ENCODE assay signal across 19 cellular contexts in genomic region chr10:21388541-21389068, GRCh38.
"Had no signal": no experiment of that assay in that cellular context is flagged by ENCODE, and none has a peak within 500 bp of the region (broad histone marks: within the 10 kb centered on the region; RNA-seq: fewer than 3 reads in every experiment).

No MANE protein-coding gene starts in this region.

- H3K36me3 Mint-ChIP-seq: activated naive CD4-positive, alpha-beta T cell treated with anti-CD3 and anti-CD28 coated beads, Interleukin-2, amount 50 U/mL, for 72 hours; natural killer cell had no signal

- H3K36me3 ChIP-seq: gastrocnemius medialis, thyroid gland had no signal

- H3K27ac ChIP-seq: gastrocnemius medialis, thyroid gland had no signal

- H3K4me1 ChIP-seq: gastrocnemius medialis, thyroid gland had no signal

- DNase-seq: activated CD4-positive, CD25-positive, alpha-beta regulatory T cell treated with anti-CD3 and anti-CD28 coated beads, Interleukin-2, amount 50 U/mL, for 72 hours; activated gamma-delta T cell treated with Interleukin-2 at 50 U/mL for 16 hours; cerebellar nuclear complex; cortex of kidney; gastrocnemius medialis; head of caudate nucleus; left ventricle myocardium superior; natural killer cell; occipital lobe; posterior cingulate gyrus; retina; stimulated activated CD8-positive, alpha-beta memory T cell treated with anti-CD3 and anti-CD28 coated beads, Interleukin-4, amount 100 ng/mL, for 48 hours; stimulated activated naive CD4-positive, alpha-beta T cell; thyroid gland had no signal

- H3K27me3 ChIP-seq: gastrocnemius medialis, thyroid gland had no signal

- H3K4me3 ChIP-seq: gastrocnemius medialis, thyroid gland had no signal

- ATAC-seq: activated naive CD4-positive, alpha-beta T cell treated with anti-CD3 and anti-CD28 coated beads, Interleukin-2, amount 50 U/mL, for 72 hours; esophagus mucosa; gastrocnemius medialis; left ventricle myocardium superior; natural killer cell had no signal

- FAIRE-seq: bronchial epithelial cell, urothelium cell line had no signal

- H3K27ac Mint-ChIP-seq: activated naive CD4-positive, alpha-beta T cell treated with anti-CD3 and anti-CD28 coated beads, Interleukin-2, amount 50 U/mL, for 72 hours; natural killer cell; T-helper 1 cell treated with Interleukin-12 subunit alpha and Interleukin-12 subunit beta and Interleukin-4 antibody, amounts not matched to agents 30 μg/mL and 1 μg/mL, for 36 hours had no signal

- H3K9me3 ChIP-seq: gastrocnemius medialis, thyroid gland had no signal

- H3K9me3 Mint-ChIP-seq: activated naive CD4-positive, alpha-beta T cell treated with anti-CD3 and anti-CD28 coated beads, Interleukin-2, amount 50 U/mL, for 72 hours; natural killer cell; T-helper 1 cell treated with Interleukin-12 subunit alpha and Interleukin-12 subunit beta and Interleukin-4 antibody, amounts not matched to agents 30 μg/mL and 1 μg/mL, for 36 hours had no signal

- H3K4me1 Mint-ChIP-seq: natural killer cell had no signal

- H3K4me3 Mint-ChIP-seq: natural killer cell; T-helper 1 cell treated with Interleukin-12 subunit alpha and Interleukin-12 subunit beta and Interleukin-4 antibody, amounts not matched to agents 30 μg/mL and 1 μg/mL, for 36 hours had no signal
